Comparison of ENCODE assay signal across 2 cellular contexts in genomic region chr1:112640437-112640836, GRCh38.
TF ChIP-seq lines count a peak whose summit lies in the region.

No MANE protein-coding gene starts in this region.

TF ChIP-seq in K562, 482 proteins besides CTCF, POLR2A, EP300 and RAD21:
- TF ChIP-seq POLR2G (IDR thresholded peaks at IDR 0.05; ENCODE audit: low read depth, low read length), result 0 out of 2 replicates have a peak, but pooled peaks have one; percentile 29
TF ChIP-seq in K562: peak in this region for 1; not testable (repeated sequence) for 481.

TF ChIP-seq in HepG2, 621 proteins besides CTCF, POLR2A, EP300 and RAD21:
- 0 out of 2 replicates have a peak, but pooled peaks have one; percentile 11 for TF ChIP-seq GATAD2A (CRISPR knock-in tag; IDR thresholded peaks at IDR 0.05)
- peak; percentile 80 for TF ChIP-seq PATZ1 (CRISPR knock-in tag; IDR thresholded peaks at IDR 0.05)
- peak; percentile 37; the same call in 1 of the 2 replicates for TF ChIP-seq ZNF687 (CRISPR knock-in tag; IDR thresholded peaks at IDR 0.05)
- TF ChIP-seq CEBPG (CRISPR knock-in tag; IDR thresholded peaks at IDR 0.05), result peak; percentile 46
- peak; percentile 43; the same call in 1 of the 2 replicates for TF ChIP-seq ARID5B (CRISPR knock-in tag; IDR thresholded peaks at IDR 0.05)
TF ChIP-seq in HepG2: peak in this region for 5; not testable (repeated sequence) for 616.
